Comparison of ENCODE assay signal across 21 cellular contexts in the genomic region with DNA sequence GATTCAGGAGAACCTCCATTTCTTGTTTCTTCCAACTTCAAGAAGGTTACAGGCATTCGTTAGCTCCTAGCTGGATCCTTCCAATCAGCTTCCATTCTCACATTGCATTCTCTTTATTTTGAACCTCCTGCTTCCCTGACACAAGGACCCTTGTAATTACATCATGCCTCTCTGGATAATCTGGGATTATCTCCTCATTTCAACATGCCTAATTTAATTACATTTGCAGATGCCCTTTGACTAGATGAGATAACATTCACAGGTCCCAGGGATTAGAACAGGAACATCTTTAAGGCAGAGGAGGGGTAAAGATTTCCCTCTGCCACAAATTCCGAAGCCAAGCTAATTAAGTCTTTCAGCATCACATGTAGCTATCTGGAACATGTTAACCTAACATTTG.
"Had no signal": no experiment of that assay in that cellular context is flagged by ENCODE, and none has a peak within 500 bp of the region (broad histone marks: within the 10 kb centered on the region; RNA-seq: fewer than 3 reads in every experiment).

No MANE protein-coding gene starts in this region.

- H3K79me2 ChIP-seq: parathyroid adenoma had no signal

- H3K4me1 ChIP-seq: esophagus muscularis mucosa, foreskin keratinocyte, lower lobe of right lung, parathyroid adenoma, stomach, testis, tibial nerve, upper lobe of left lung had no signal

- H3K9me3 ChIP-seq: esophagus muscularis mucosa, lower lobe of right lung, stomach, testis, tibial nerve, upper lobe of left lung had no signal

- DNase-seq: dermis blood vessel endothelial cell; effector memory CD4-positive, alpha-beta T cell; foreskin keratinocyte; left ventricle myocardium superior; lower lobe of right lung; stimulated activated CD4-positive, alpha-beta T cell treated with anti-CD3 and anti-CD28 coated beads, Interleukin-2, amount 100 ng/mL, for 24 hours; stimulated activated CD4-positive, alpha-beta T cell treated with anti-CD3 and anti-CD28 coated beads, Interleukin-4, amount 100 ng/mL, for 24 hours; stimulated activated naive CD4-positive, alpha-beta T cell treated with Interleukin-2 at 50 U/mL for 16 hours; stomach; testis; upper lobe of left lung had no signal

- H3K27ac ChIP-seq: coronary artery, esophagus muscularis mucosa, foreskin keratinocyte, lower lobe of right lung, parathyroid adenoma, stomach, testis, tibial nerve, upper lobe of left lung had no signal

- H3K36me3 ChIP-seq: esophagus muscularis mucosa, lower lobe of right lung, stomach, tibial nerve, upper lobe of left lung had no signal

- H2AFZ ChIP-seq: parathyroid adenoma had no signal

- H3K27me3 ChIP-seq: esophagus muscularis mucosa, foreskin keratinocyte, stomach, testis, tibial nerve, upper lobe of left lung had no signal

- ATAC-seq: foreskin keratinocyte; left ventricle myocardium superior; lower lobe of right lung; natural killer cell treated with Interleukin-12 subunit alpha and Interleukin-12 subunit beta and Interleukin-15 and Interleukin-18, amount 100 ng/mL, for 72 hours; sciatic nerve; stimulated activated effector memory CD8-positive, alpha-beta T cell treated with anti-CD3 and anti-CD28 coated beads, Interleukin-12 subunit alpha, Interleukin-12 subunit beta, amount 100 ng/mL, for 72 hours had no signal

- FAIRE-seq: endothelial cell of umbilical vein, keratinocyte, urothelium cell line had no signal

- H3K9ac ChIP-seq: parathyroid adenoma had no signal

- H3K4me3 ChIP-seq: coronary artery, esophagus muscularis mucosa, lower lobe of right lung, stomach, testis, tibial nerve, upper lobe of left lung had no signal
